In genomic region chr6:52063584-52064400, GRCh38 we compare ENCODE assay signal across 1 cellular context.
TF ChIP-seq lines count a peak whose summit lies in the region.

No MANE protein-coding gene starts in this region.

TF ChIP-seq in K562, 482 proteins besides CTCF, POLR2A, EP300 and RAD21 (continued from another document and continues in another):
- no peak for TF ChIP-seq ZBTB12 (CRISPR knock-in tag; IDR thresholded peaks at IDR 0.05)
- no peak for TF ChIP-seq THRB (CRISPR knock-in tag; conservative IDR thresholded peaks at IDR 0.05)
- TF ChIP-seq SLC30A9 (CRISPR knock-in tag; IDR thresholded peaks at IDR 0.05), result no peak
- no peak for TF ChIP-seq HNRNPLL (IDR thresholded peaks at IDR 0.05; ENCODE audit: low read depth, low read length, poor library complexity, severe bottlenecking)
- no peak for TF ChIP-seq MTA1 (IDR thresholded peaks at IDR 0.05; ENCODE audit: borderline replicate concordance)
- TF ChIP-seq TBP (optimal IDR thresholded peaks at IDR 0.05; ENCODE audit: low read depth, low read length), result no peak
- TF ChIP-seq TAF15 (IDR thresholded peaks at IDR 0.05; ENCODE audit: low read depth, low read length), result no peak
- no peak for TF ChIP-seq GATAD2A (IDR thresholded peaks at IDR 0.05)
- TF ChIP-seq SMAD4 (CRISPR knock-in tag; conservative IDR thresholded peaks at IDR 0.05), result no peak
- no peak for TF ChIP-seq ZNF133 (CRISPR knock-in tag; IDR thresholded peaks at IDR 0.05)
- TF ChIP-seq ARID3A (IDR thresholded peaks at IDR 0.05; ENCODE audit: borderline replicate concordance, low read depth, low read length), result no peak
- peak; percentile 61; the same call in 1 of the 2 replicates for TF ChIP-seq GABPB1 (CRISPR knock-in tag; IDR thresholded peaks at IDR 0.05)
- peak; percentile 41; the same call in 1 of the 2 replicates for TF ChIP-seq CBX1 (IDR thresholded peaks at IDR 0.05; ENCODE audit: low read depth)
- no peak for TF ChIP-seq ZBTB26 (CRISPR knock-in tag; IDR thresholded peaks at IDR 0.05)
- 0 out of 2 replicates have a peak, but pooled peaks have one; percentile 51 for TF ChIP-seq ZBTB40 (IDR thresholded peaks at IDR 0.05)
- no peak for TF ChIP-seq ZBTB40 (CRISPR knock-in tag; IDR thresholded peaks at IDR 0.05)
- TF ChIP-seq NFIX (CRISPR knock-in tag; IDR thresholded peaks at IDR 0.05; ENCODE audit: low read depth), result no peak
- peak; percentile 26; the same call in 1 of the 2 replicates for TF ChIP-seq SMC3 (conservative IDR thresholded peaks at IDR 0.05; ENCODE audit: insufficient read depth, low read depth, low read length)
- TF ChIP-seq ZBTB8A (IDR thresholded peaks at IDR 0.05; ENCODE audit: partially characterized antibody), result no peak
- TF ChIP-seq IRF9 (tag; IDR thresholded peaks at IDR 0.05), result peak; percentile 71; the same call in 1 of the 2 replicates
- no peak for TF ChIP-seq ZNF24 (IDR thresholded peaks at IDR 0.05)
- peak; percentile 13 for TF ChIP-seq CTCFL (IDR thresholded peaks at IDR 0.05; ENCODE audit: borderline replicate concordance, insufficient read depth, low read depth, low read length, poor library complexity, severe bottlenecking)
- TF ChIP-seq ZNF780A (CRISPR knock-in tag; IDR thresholded peaks at IDR 0.05), result no peak
- TF ChIP-seq ARID1B (IDR thresholded peaks at IDR 0.05), result no peak
- TF ChIP-seq TSHZ1 (CRISPR knock-in tag; IDR thresholded peaks at IDR 0.05), result no peak
- no peak for TF ChIP-seq PRMT5 (CRISPR knock-in tag; IDR thresholded peaks at IDR 0.05)
- TF ChIP-seq NCOA6 (IDR thresholded peaks at IDR 0.05), result no peak
- TF ChIP-seq PURB (CRISPR knock-in tag; IDR thresholded peaks at IDR 0.05; ENCODE audit: low read depth), result no peak
- TF ChIP-seq BDP1 (IDR thresholded peaks at IDR 0.05; ENCODE audit: insufficient read depth, insufficient read length), result no peak
- no peak for TF ChIP-seq ZNF146 (CRISPR knock-in tag; IDR thresholded peaks at IDR 0.05; ENCODE audit: unreplicated experiment)
- no peak for TF ChIP-seq SMARCC2 (IDR thresholded peaks at IDR 0.05; ENCODE audit: low read depth)
- TF ChIP-seq ZNF280A (IDR thresholded peaks at IDR 0.05; ENCODE audit: low read depth, partially characterized antibody), result no peak
